In genomic region chr3:148106062-148106461, GRCh38 we compare ENCODE assay signal across 19 cellular contexts.
DNase-seq lines count a peak whose midpoint lies in the region; ATAC-seq lines count a peak whose summit lies in the region.
"Had no signal": no experiment of that assay in that cellular context is flagged by ENCODE, and none has a peak within 500 bp of the region (broad histone marks: within the 10 kb centered on the region; RNA-seq: fewer than 3 reads in every experiment).

No MANE protein-coding gene starts in this region.

- peak; percentile 41 for DNase-seq in HS-5 (ENCODE audit: low read depth)
- DNase-seq in adipocyte (ENCODE audit: low read depth) = peak; percentile 17
- DNase-seq in fibroblast of peridontal ligament (ENCODE audit: extremely low read depth) = peak; percentile 35
- DNase-seq in H4 (ENCODE audit: low spot score) = no peak
- DNase-seq: 8988T; BE2C; CD4-positive, alpha-beta memory T cell; COR-L47; DMS153; DMS79 treated with DMSO at 0.1 percent for 48 hours; GF-D8; IMR-90; KBM-7 had no signal

- no peak overlapping the region for H3K9ac ChIP-seq in adipocyte (ENCODE audit: low read length)

- H3K4me1 ChIP-seq in ACC112 (ENCODE audit: control insufficient read depth, insufficient read depth, low read length, unreplicated experiment) (peaks cover 15% of the 10 kb centered on the region), adipocyte (ENCODE audit: control insufficient read depth, insufficient read depth, low read length) (peaks cover 8% of the 10 kb centered on the region)

- no peak for ATAC-seq in GM18909 (IDR thresholded peaks at IDR 0.05; ENCODE audit: poor library complexity, unreplicated experiment)
- ATAC-seq in stimulated activated memory B cell treated with anti-CD40 and anti-IgM and Interleukin-4, amounts not matched to agents 10 μg/mL and 1 μg/mL and 100 μg/mL, for 72 hours = no peak
- ATAC-seq in GM18519 (IDR thresholded peaks at IDR 0.05; ENCODE audit: low FRiP score, unreplicated experiment) = no peak

- H3K9me3 ChIP-seq in adipocyte (ENCODE audit: control insufficient read depth, low read length) = no peaks in the 10 kb centered on the region
- H3K9me3 ChIP-seq: BE2C had no signal

- H3K4me3 ChIP-seq in ACC112 (ENCODE audit: low read depth, low read length) = no peak overlapping the region
- H3K4me3 ChIP-seq in adipocyte (ENCODE audit: low read length) = no peak overlapping the region

- peak overlapping the region; percentile 66 for H2AFZ ChIP-seq in ACC112 (ENCODE audit: low read length, unreplicated experiment)

- no peaks in the 10 kb centered on the region for H3K36me3 ChIP-seq in ACC112 (ENCODE audit: insufficient read depth, low read length)
- H3K36me3 ChIP-seq in adipocyte (ENCODE audit: control insufficient read depth, insufficient read depth, low read length, severe bottlenecking) = no peaks in the 10 kb centered on the region
- H3K36me3 ChIP-seq: BE2C had no signal

- H3K4me1 Mint-ChIP-seq in stimulated activated memory B cell treated with anti-CD40 and anti-IgM and Interleukin-4, amounts not matched to agents 10 μg/mL and 1 μg/mL and 100 μg/mL, for 72 hours = no peaks in the 10 kb centered on the region
- H3K4me1 Mint-ChIP-seq: CD4-positive, alpha-beta memory T cell had no signal

- H3K9me3 Mint-ChIP-seq in stimulated activated memory B cell treated with anti-CD40 and anti-IgM and Interleukin-4, amounts not matched to agents 10 μg/mL and 1 μg/mL and 100 μg/mL, for 72 hours = peaks cover 5% of the 10 kb centered on the region

- H3K27ac ChIP-seq in ACC112 (ENCODE audit: low read depth, low read length) = no peak overlapping the region
- H3K27ac ChIP-seq: C4-2B, HL-60 had no signal

- H3K36me3 Mint-ChIP-seq in stimulated activated memory B cell treated with anti-CD40 and anti-IgM and Interleukin-4, amounts not matched to agents 10 μg/mL and 1 μg/mL and 100 μg/mL, for 72 hours = no peaks in the 10 kb centered on the region
- H3K36me3 Mint-ChIP-seq: CD4-positive, alpha-beta memory T cell had no signal

- H3K27me3 ChIP-seq in ACC112 (ENCODE audit: insufficient read depth, low read length) = no peaks in the 10 kb centered on the region
- H3K27me3 ChIP-seq in adipocyte (replicated peaks; ENCODE audit: control insufficient read depth, insufficient read depth, low read length) = no peaks in the 10 kb centered on the region
- H3K27me3 ChIP-seq: BE2C had no signal

- no peaks in the 10 kb centered on the region for H3K27me3 Mint-ChIP-seq in stimulated activated memory B cell treated with anti-CD40 and anti-IgM and Interleukin-4, amounts not matched to agents 10 μg/mL and 1 μg/mL and 100 μg/mL, for 72 hours
- H3K27me3 Mint-ChIP-seq: CD4-positive, alpha-beta memory T cell had no signal

- no peak overlapping the region for H3K4me3 Mint-ChIP-seq in stimulated activated memory B cell treated with anti-CD40 and anti-IgM and Interleukin-4, amounts not matched to agents 10 μg/mL and 1 μg/mL and 100 μg/mL, for 72 hours
- H3K4me3 Mint-ChIP-seq: CD4-positive, alpha-beta memory T cell had no signal

- H3K79me2 ChIP-seq in ACC112 (ENCODE audit: control insufficient read depth, insufficient read depth, low read length, unreplicated experiment) = no peaks in the 10 kb centered on the region

- no peak overlapping the region for H3K27ac Mint-ChIP-seq in stimulated activated memory B cell treated with anti-CD40 and anti-IgM and Interleukin-4, amounts not matched to agents 10 μg/mL and 1 μg/mL and 100 μg/mL, for 72 hours
- H3K27ac Mint-ChIP-seq: CD4-positive, alpha-beta memory T cell had no signal
